ENCODE assay signal across 1 cellular context in genomic region chr12:132828706-132829534, GRCh38.
TF ChIP-seq lines count a peak whose summit lies in the region.

Gene GOLGA3 (minus strand): TSS chr12:132828869. CDS start chr12:132822128, 6,741 bp downstream.

TF ChIP-seq in HepG2, 621 proteins besides CTCF, POLR2A, EP300 and RAD21 (continued from another document and continues in another):
- TF ChIP-seq GPBP1L1 (CRISPR knock-in tag; IDR thresholded peaks at IDR 0.05) (no peak), PHF20 (CRISPR knock-in tag; IDR thresholded peaks at IDR 0.05) (peak; percentile 98), KDM4B (CRISPR knock-in tag; IDR thresholded peaks at IDR 0.05) (no peak), NCOR1 (IDR thresholded peaks at IDR 0.05; ENCODE audit: borderline replicate concordance, low read length) (peak; percentile 21; the same call in 1 of the 2 replicates), SETDB1 (CRISPR knock-in tag; IDR thresholded peaks at IDR 0.05; ENCODE audit: borderline replicate concordance) (no peak), CEBPG (CRISPR knock-in tag; IDR thresholded peaks at IDR 0.05) (no peak), PHF21A (CRISPR knock-in tag; IDR thresholded peaks at IDR 0.05) (peak; percentile 58; the same call in 1 of the 2 replicates), ZSCAN20 (CRISPR knock-in tag; IDR thresholded peaks at IDR 0.05; ENCODE audit: borderline replicate concordance) (no peak), PCBP2 (optimal IDR thresholded peaks at IDR 0.05; ENCODE audit: low read depth, low read length, poor library complexity, severe bottlenecking) (no peak), FOXO4 (CRISPR knock-in tag; conservative IDR thresholded peaks at IDR 0.05) (no peak), KAT7 (CRISPR knock-in tag; IDR thresholded peaks at IDR 0.05; ENCODE audit: borderline replicate concordance) (peak; percentile 90; the same call in 1 of the 2 replicates), ZBTB3 (CRISPR knock-in tag; IDR thresholded peaks at IDR 0.05; ENCODE audit: borderline replicate concordance, low read depth) (no peak), ZNF317 (CRISPR knock-in tag; IDR thresholded peaks at IDR 0.05) (peak; percentile 46), ZNF570 (CRISPR knock-in tag; IDR thresholded peaks at IDR 0.05; ENCODE audit: borderline replicate concordance) (no peak), YY1 (IDR thresholded peaks at IDR 0.05; ENCODE audit: insufficient read depth, insufficient replicate concordance, low read depth, low read length) (peak; percentile 47), ZNF75D (CRISPR knock-in tag; IDR thresholded peaks at IDR 0.05; ENCODE audit: borderline replicate concordance) (no peak), TRAFD1 (CRISPR knock-in tag; IDR thresholded peaks at IDR 0.05; ENCODE audit: borderline replicate concordance) (no peak), KIAA2018 (CRISPR knock-in tag; IDR thresholded peaks at IDR 0.05; ENCODE audit: borderline replicate concordance) (no peak), KAT2B (IDR thresholded peaks at IDR 0.05; ENCODE audit: borderline replicate concordance, low read depth, low read length) (no peak), E2F5 (CRISPR knock-in tag; conservative IDR thresholded peaks at IDR 0.05) (no peak), MED8 (CRISPR knock-in tag; IDR thresholded peaks at IDR 0.05; ENCODE audit: insufficient replicate concordance) (peak; percentile 46), ZNF619 (CRISPR knock-in tag; IDR thresholded peaks at IDR 0.05) (no peak), PLSCR1 (CRISPR knock-in tag; IDR thresholded peaks at IDR 0.05; ENCODE audit: borderline replicate concordance) (no peak), DNMT3B (CRISPR knock-in tag; conservative IDR thresholded peaks at IDR 0.05) (no peak), ZNF3 (CRISPR knock-in tag; IDR thresholded peaks at IDR 0.05) (no peak; the same call in 1 of the 2 replicates), GRHL1 (CRISPR knock-in tag; conservative IDR thresholded peaks at IDR 0.05) (no peak), RNF219 (CRISPR knock-in tag; IDR thresholded peaks at IDR 0.05) (no peak), TAF1 (CRISPR knock-in tag; IDR thresholded peaks at IDR 0.05) (peak; percentile 77), ZXDC (CRISPR knock-in tag; IDR thresholded peaks at IDR 0.05) (peak; percentile 89; the same call in 1 of the 2 replicates), SMAD1 (CRISPR knock-in tag; IDR thresholded peaks at IDR 0.05; ENCODE audit: borderline replicate concordance, low read depth) (no peak), ZNF547 (CRISPR knock-in tag; IDR thresholded peaks at IDR 0.05) (no peak), MTERF4 (CRISPR knock-in tag; IDR thresholded peaks at IDR 0.05) (no peak), ZNF350 (CRISPR knock-in tag; IDR thresholded peaks at IDR 0.05; ENCODE audit: borderline replicate concordance, low read depth) (peak; percentile 87; the same call in 1 of the 2 replicates), SOX6 (IDR thresholded peaks at IDR 0.05) (no peak), SOX6 (CRISPR knock-in tag; IDR thresholded peaks at IDR 0.05) (peak; percentile 55; the same call in 1 of the 2 replicates), KDM6A (CRISPR knock-in tag; IDR thresholded peaks at IDR 0.05; ENCODE audit: low read depth) (no peak)
